ENCODE assay signal across 33 cellular contexts in the genomic region with DNA sequence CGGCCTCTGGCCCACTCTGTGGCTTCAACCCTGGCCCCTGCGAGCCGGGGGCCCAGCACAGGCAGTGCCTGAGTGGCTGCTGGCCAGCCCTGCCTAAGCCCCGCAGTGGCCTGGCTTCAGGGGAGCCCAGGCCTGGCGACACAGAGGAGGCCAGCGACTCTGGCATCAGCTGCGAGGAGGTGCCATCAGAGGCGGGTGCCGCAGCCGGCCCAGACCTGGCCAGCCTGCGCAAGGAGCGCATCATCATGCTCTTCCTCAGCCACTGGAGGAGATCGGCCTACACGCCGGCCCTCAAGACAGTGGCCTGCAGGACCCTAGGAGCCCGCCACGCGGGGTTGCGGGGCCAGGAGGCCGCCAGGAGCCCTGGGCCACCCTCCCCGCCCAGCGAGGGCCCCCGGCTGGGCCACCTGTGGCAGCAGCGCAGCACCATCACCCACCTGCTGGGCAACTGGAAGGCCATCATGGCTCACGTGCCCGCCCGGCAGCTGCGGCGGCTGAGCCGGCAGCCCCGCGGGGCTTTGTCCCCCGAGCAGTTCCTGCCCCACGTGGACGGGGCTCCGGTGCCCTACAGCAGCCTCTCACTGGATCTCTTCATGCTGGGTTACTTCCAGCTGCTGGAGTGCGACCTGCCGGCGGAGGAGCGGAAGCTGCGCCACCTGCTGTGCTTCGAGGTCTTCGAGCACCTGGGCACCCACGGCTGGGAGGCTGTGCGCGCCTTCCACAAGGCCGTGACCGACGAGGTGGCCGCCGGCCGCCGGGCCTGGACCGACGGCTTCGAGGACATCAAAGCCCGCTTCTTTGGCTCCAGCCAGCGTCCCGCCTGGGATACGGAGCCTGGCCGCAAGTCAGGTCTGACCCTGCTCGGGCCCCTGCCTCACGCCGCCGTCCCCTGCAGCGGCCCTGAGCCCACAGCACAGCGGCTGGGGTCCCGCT. TPM values are rescaled to one million over a fixed set of nuclear protein-coding genes. Genes with fewer than 3 reads are reported as not detected.
DNase-seq lines count a peak whose midpoint lies in the region; ATAC-seq and TF ChIP-seq lines count a peak whose summit lies in the region.
"Had no signal": no experiment of that assay in that cellular context is flagged by ENCODE, and none has a peak within 500 bp of the region (broad histone marks: within the 10 kb centered on the region; RNA-seq: fewer than 3 reads in every experiment).

No MANE protein-coding gene starts in this region.

- H3K9me3 ChIP-seq in right atrium auricular region = no peaks in the 10 kb centered on the region
- no peaks in the 10 kb centered on the region for H3K9me3 ChIP-seq in osteoblast (ENCODE audit: low read depth, low read length)
- H3K9me3 ChIP-seq: esophagus muscularis mucosa, ovary, stomach, uterus had no signal

- DNase-seq in Right ventricle myocardium superior = peak; percentile 33
- DNase-seq in right atrium auricular region (ENCODE audit: low spot score) = no peak
- peak; percentile 67 for DNase-seq in NCI-H345 (lab: John Stamatoyannopoulos, UW)
- DNase-seq in glutamatergic neuron = peak; percentile 13
- peak; percentile 57 for DNase-seq in osteoblast (ENCODE audit: insufficient read length, low spot score, missing footprints)
- DNase-seq in NCI-H2196 (lab: John Stamatoyannopoulos, UW; ENCODE audit: unreplicated experiment) = no peak
- DNase-seq in NCI-H524 treated with DMSO at 0.1 percent for 48 hours (lab: John Stamatoyannopoulos, UW) = no peak
- no peak for DNase-seq in NCI-H2081 (lab: John Stamatoyannopoulos, UW)
- DNase-seq: activated CD4-positive, alpha-beta memory T cell treated with anti-CD3 and anti-CD28 coated beads, Interleukin-2, amount 10 ng/mL, durations not matched to agents 7 days and 5 days; activated CD8-positive, alpha-beta memory T cell treated with anti-CD3 and anti-CD28 coated beads, Interleukin-2, amount 50 U/mL, for 48 hours; activated naive CD4-positive, alpha-beta T cell treated with anti-CD3 and anti-CD28 coated beads for 36 hours; CD4-positive, alpha-beta T cell; central memory CD4-positive, alpha-beta T cell; foreskin fibroblast; H7; head of caudate nucleus; KBM-7; MG63; NCI-H2081 treated with DMSO at 0.1 percent for 48 hours; NCI-H446; nephron progenitor cell; NK-92 treated with Interleukin-12 subunit alpha and Interleukin-12 subunit beta, amount 100 ng/mL, for 24 hours; ovary; PC-9; retina; stimulated activated CD8-positive, alpha-beta memory T cell treated with anti-CD3 and anti-CD28 coated beads, Interleukin-4, amount 100 ng/mL, for 48 hours; stomach; uterus had no signal

- peaks cover 2% of the 10 kb centered on the region for H3K27me3 Mint-ChIP-seq in glutamatergic neuron (ENCODE audit: unreplicated experiment)
- H3K27me3 Mint-ChIP-seq: activated CD4-positive, alpha-beta memory T cell treated with anti-CD3 and anti-CD28 coated beads, Interleukin-2, amount 10 ng/mL, durations not matched to agents 7 days and 5 days; CD4-positive, alpha-beta T cell had no signal

- H3K4me3 ChIP-seq in right atrium auricular region (no peak overlapping the region), osteoblast (ENCODE audit: insufficient read depth, low read length) (no peak overlapping the region)
- H3K4me3 ChIP-seq: esophagus muscularis mucosa, MG63, ovary, PC-9, stomach, uterus had no signal

- H4K20me1 ChIP-seq in osteoblast (ENCODE audit: insufficient read depth, low read length) = no peaks in the 10 kb centered on the region

- H3K4me2 ChIP-seq in osteoblast (ENCODE audit: insufficient read depth, low read length) = no peak overlapping the region
- H3K4me2 ChIP-seq: PC-9 had no signal

- H3K27me3 ChIP-seq in right atrium auricular region (no peaks in the 10 kb centered on the region), osteoblast (ENCODE audit: insufficient read depth, low read length) (no peaks in the 10 kb centered on the region)
- H3K27me3 ChIP-seq: esophagus muscularis mucosa, MG63, ovary, stomach, uterus had no signal

- H3K36me3 ChIP-seq in right atrium auricular region (no peaks in the 10 kb centered on the region), osteoblast (ENCODE audit: insufficient read depth, low read length) (no peaks in the 10 kb centered on the region)
- H3K36me3 ChIP-seq: MG63, ovary, stomach, uterus had no signal

- ATAC-seq in Right ventricle myocardium superior (ENCODE audit: poor library complexity) = no peak

- H2AFZ ChIP-seq in osteoblast (ENCODE audit: low read length) = no peak overlapping the region
- H2AFZ ChIP-seq: PC-9 had no signal

- no peaks in the 10 kb centered on the region for H3K9me3 Mint-ChIP-seq in glutamatergic neuron (ENCODE audit: unreplicated experiment)
- H3K9me3 Mint-ChIP-seq: activated CD4-positive, alpha-beta memory T cell treated with anti-CD3 and anti-CD28 coated beads, Interleukin-2, amount 10 ng/mL, durations not matched to agents 7 days and 5 days; activated naive CD4-positive, alpha-beta T cell treated with anti-CD3 and anti-CD28 coated beads for 36 hours; activated T-helper 1 cell treated with anti-CD3 and anti-CD28 coated beads, Interleukin-12 subunit alpha, Interleukin-12 subunit beta, Interleukin-2, Interleukin-4 antibody, amounts not matched to agents 30 ng/mL and 10 ng/mL and 1 ng/mL, durations not matched to agents 14 hours and 24 hours and 36 hours; CD4-positive, alpha-beta T cell; nephron progenitor cell had no signal

- H3K4me1 Mint-ChIP-seq in glutamatergic neuron (ENCODE audit: low read depth, unreplicated experiment) = peaks cover 4% of the 10 kb centered on the region
- H3K4me1 Mint-ChIP-seq: activated CD4-positive, alpha-beta memory T cell treated with anti-CD3 and anti-CD28 coated beads, Interleukin-2, amount 10 ng/mL, durations not matched to agents 7 days and 5 days had no signal

- H3K4me1 ChIP-seq in right atrium auricular region (peaks cover 0 to 8% of the 10 kb centered on the region in 2 donors), osteoblast (ENCODE audit: insufficient read depth, low read length) (peaks cover 12% of the 10 kb centered on the region)
- H3K4me1 ChIP-seq: uterus had no signal

- intact Hi-C loops in Right ventricle myocardium superior (cut with DNase I) = no loop called here

- no peak overlapping the region for H3K4me3 Mint-ChIP-seq in glutamatergic neuron (ENCODE audit: unreplicated experiment)
- H3K4me3 Mint-ChIP-seq: activated CD4-positive, alpha-beta memory T cell treated with anti-CD3 and anti-CD28 coated beads, Interleukin-2, amount 10 ng/mL, durations not matched to agents 7 days and 5 days; activated naive CD4-positive, alpha-beta T cell treated with anti-CD3 and anti-CD28 coated beads for 36 hours; activated T-helper 1 cell treated with anti-CD3 and anti-CD28 coated beads, Interleukin-12 subunit alpha, Interleukin-12 subunit beta, Interleukin-2, Interleukin-4 antibody, amounts not matched to agents 30 ng/mL and 10 ng/mL and 1 ng/mL, durations not matched to agents 14 hours and 24 hours and 36 hours; CD4-positive, alpha-beta T cell; nephron progenitor cell had no signal

- H3K27ac ChIP-seq in right atrium auricular region (no peak overlapping the region), osteoblast (ENCODE audit: low read depth, low read length) (no peak overlapping the region)
- H3K27ac ChIP-seq: esophagus muscularis mucosa, ovary, PC-9, stomach, uterus had no signal

- no peaks in the 10 kb centered on the region for H3K79me2 ChIP-seq in osteoblast (ENCODE audit: insufficient read depth, low read length)

- TF ChIP-seq CTCF in right atrium auricular region (IDR thresholded peaks at IDR 0.05) = no peak
- no peak for TF ChIP-seq CTCF in glutamatergic neuron (IDR thresholded peaks at IDR 0.05; ENCODE audit: partially characterized antibody, unreplicated experiment)
- no peak for TF ChIP-seq CTCF in osteoblast (IDR thresholded peaks at IDR 0.05; ENCODE audit: extremely low read depth, low read depth, low read length)

- no peaks in the 10 kb centered on the region for H3K36me3 Mint-ChIP-seq in glutamatergic neuron (ENCODE audit: unreplicated experiment)

- H3K27ac Mint-ChIP-seq in glutamatergic neuron (ENCODE audit: unreplicated experiment) = no peak overlapping the region
- H3K27ac Mint-ChIP-seq: activated CD4-positive, alpha-beta memory T cell treated with anti-CD3 and anti-CD28 coated beads, Interleukin-2, amount 10 ng/mL, durations not matched to agents 7 days and 5 days; activated naive CD4-positive, alpha-beta T cell treated with anti-CD3 and anti-CD28 coated beads for 36 hours; activated T-helper 1 cell treated with anti-CD3 and anti-CD28 coated beads, Interleukin-12 subunit alpha, Interleukin-12 subunit beta, Interleukin-2, Interleukin-4 antibody, amounts not matched to agents 30 ng/mL and 10 ng/mL and 1 ng/mL, durations not matched to agents 14 hours and 24 hours and 36 hours; CD4-positive, alpha-beta T cell; nephron progenitor cell had no signal

RNA-seq across cellular contexts. Expression of a gene that starts 7.5 kb away (rescaled TPM):
- total RNA-seq in Right ventricle myocardium superior = 20.0 TPM
- total RNA-seq in right atrium auricular region = 10 to 100 TPM; 24.9 to 29.0 TPM
- 3.5 TPM for total RNA-seq in glutamatergic neuron (ENCODE audit: unreplicated experiment)
- under 0.01 TPM in 2 replicates for total RNA-seq in osteoblast
- total RNA-seq: activated CD4-positive, alpha-beta memory T cell treated with anti-CD3 and anti-CD28 coated beads, Interleukin-2, amount 10 ng/mL, durations not matched to agents 7 days and 5 days; activated naive CD4-positive, alpha-beta T cell treated with anti-CD3 and anti-CD28 coated beads for 36 hours; activated T-helper 1 cell treated with anti-CD3 and anti-CD28 coated beads, Interleukin-12 subunit alpha, Interleukin-12 subunit beta, Interleukin-2, Interleukin-4 antibody, amounts not matched to agents 30 ng/mL and 10 ng/mL and 1 ng/mL, durations not matched to agents 14 hours and 24 hours and 36 hours; CD4-positive, alpha-beta T cell; dermis microvascular lymphatic vessel endothelial cell; lung microvascular endothelial cell; T-helper 2 cell treated with Interferon-gamma antibody and Interleukin-4, amounts not matched to agents 100 ng/mL and 5 ng/mL, for 36 hours had no signal

RNA-seq across cellular contexts. Expression of a gene that starts 27.8 kb away (rescaled TPM):
- total RNA-seq in Right ventricle myocardium superior (not detected), right atrium auricular region (1 to 10 TPM in 1 of 2 donors, under 1 TPM in 1; 0.33 to 1.5 TPM), glutamatergic neuron (ENCODE audit: unreplicated experiment) (12.2 TPM), osteoblast (0.88 and 1.8 TPM in 2 replicates)
- total RNA-seq: activated CD4-positive, alpha-beta memory T cell treated with anti-CD3 and anti-CD28 coated beads, Interleukin-2, amount 10 ng/mL, durations not matched to agents 7 days and 5 days; activated T-helper 1 cell treated with anti-CD3 and anti-CD28 coated beads, Interleukin-12 subunit alpha, Interleukin-12 subunit beta, Interleukin-2, Interleukin-4 antibody, amounts not matched to agents 30 ng/mL and 10 ng/mL and 1 ng/mL, durations not matched to agents 14 hours and 24 hours and 36 hours; CD4-positive, alpha-beta T cell; lung microvascular endothelial cell had no signal

RNA-seq across cellular contexts. Expression of a gene that starts 30.8 kb away (rescaled TPM):
- total RNA-seq in Right ventricle myocardium superior (not detected), right atrium auricular region (1 to 10 TPM in 1 of 2 donors, under 1 TPM in 1; 0.26 to 2.0 TPM), glutamatergic neuron (ENCODE audit: unreplicated experiment) (0.81 TPM), osteoblast (1.8 and 9.8 TPM in 2 replicates)
- total RNA-seq: CD4-positive, alpha-beta T cell; dermis microvascular lymphatic vessel endothelial cell; lung microvascular endothelial cell had no signal

Comparison
In these comparisons a context has a peak if more than half of its experiments do, and no peak if none do; other contexts are left out.
1. DNase-seq: peak in Right ventricle myocardium superior (single experiment), NCI-H345 (single experiment), glutamatergic neuron (single experiment) and osteoblast (single experiment); none in right atrium auricular region (single experiment), NCI-H2196 (single experiment), NCI-H524 treated with DMSO at 0.1 percent for 48 hours (single experiment) and NCI-H2081 (0 of 2).